Comparison of ENCODE assay signal across 33 cellular contexts in genomic region chr2:72090781-72091482, GRCh38. TPM values are rescaled to one million over a fixed set of nuclear protein-coding genes. Genes with fewer than 3 reads are reported as not detected.
"Had no signal": no experiment of that assay in that cellular context is flagged by ENCODE, and none has a peak within 500 bp of the region (broad histone marks: within the 10 kb centered on the region; RNA-seq: fewer than 3 reads in every experiment).

No MANE protein-coding gene starts in this region.

- H3K27me3 ChIP-seq: ascending aorta, body of pancreas, SJSA1 had no signal

- H3K27me3 Mint-ChIP-seq: activated CD4-positive, alpha-beta T cell treated with anti-CD3 and anti-CD28 coated beads, Interleukin-2, amount 10 ng/mL, durations not matched to agents 7 days and 5 days; activated naive CD8-positive, alpha-beta T cell treated with anti-CD3 and anti-CD28 coated beads, Interleukin-2, amount 50 U/mL, for 24 hours had no signal

- H3K4me3 ChIP-seq: ascending aorta, body of pancreas, SJSA1 had no signal

- ATAC-seq: activated naive CD4-positive, alpha-beta T cell treated with anti-CD3 and anti-CD28 coated beads, Interleukin-2, amount 50 U/mL, for 72 hours; activated naive CD8-positive, alpha-beta T cell treated with anti-CD3 and anti-CD28 coated beads, Interleukin-2, amount 50 U/mL, for 24 hours; activated T-cell treated with anti-CD3 and anti-CD28 coated beads, Interleukin-2, amount 50 U/mL, for 4 hours; body of pancreas; Panc1; SK-N-SH treated with all-trans-retinoic acid at 6 μM for 48 hours; WTC11 had no signal

- H3K4me1 ChIP-seq: ascending aorta, body of pancreas, SJSA1 had no signal

- H3K27ac ChIP-seq: ascending aorta, body of pancreas, SJSA1 had no signal

- H3K4me3 Mint-ChIP-seq: activated CD4-positive, alpha-beta memory T cell treated with anti-CD3 and anti-CD28 coated beads for 36 hours; activated CD4-positive, alpha-beta T cell treated with anti-CD3 and anti-CD28 coated beads, Interleukin-2, amount 10 ng/mL, durations not matched to agents 7 days and 5 days; activated naive CD8-positive, alpha-beta T cell treated with anti-CD3 and anti-CD28 coated beads, Interleukin-2, amount 50 U/mL, for 24 hours; activated T-cell treated with anti-CD3 and anti-CD28 coated beads, Interleukin-2, amount 50 U/mL, for 4 hours; T-helper 2 cell treated with Interferon-gamma antibody and Interleukin-4, amounts not matched to agents 5 μg/mL and 100 μg/mL, for 36 hours; WTC11 had no signal

- H3K36me3 Mint-ChIP-seq: activated CD4-positive, alpha-beta memory T cell treated with anti-CD3 and anti-CD28 coated beads for 36 hours; activated naive CD4-positive, alpha-beta T cell treated with anti-CD3 and anti-CD28 coated beads, Interleukin-2, amount 50 U/mL, for 72 hours; WTC11 had no signal

- DNase-seq: activated CD4-positive, alpha-beta memory T cell treated with anti-CD3 and anti-CD28 coated beads for 36 hours; activated CD4-positive, alpha-beta T cell treated with anti-CD3 and anti-CD28 coated beads, Interleukin-2, amount 10 ng/mL, durations not matched to agents 7 days and 5 days; activated CD4-positive, CD25-positive, alpha-beta regulatory T cell treated with anti-CD3 and anti-CD28 coated beads, Interleukin-2, amount 50 U/mL, for 72 hours; activated CD8-positive, alpha-beta memory T cell treated with anti-CD3 and anti-CD28 coated beads for 24 hours; activated effector memory CD4-positive, alpha-beta T cell treated with anti-CD3 and anti-CD28 coated beads, Interleukin-2, amount 50 U/mL, for 16 hours; activated naive CD4-positive, alpha-beta T cell treated with Interleukin-2 at 50 U/mL for 16 hours; activated naive CD8-positive, alpha-beta T cell treated with anti-CD3 and anti-CD28 coated beads, Interleukin-2, amount 50 U/mL, for 24 hours; activated T-cell treated with anti-CD3 and anti-CD28 coated beads, Interleukin-2, amount 50 U/mL, for 4 hours; amniotic stem cell; body of pancreas; Kasumi-1; KBM-7; NCI-H1092; NCI-H1417; NCI-H1930; NCI-H2107; NCI-H2171 treated with DMSO at 0.1 percent for 48 hours; NCI-H345; NCI-H510A; NCI-H526 treated with DMSO at 0.1 percent for 48 hours; NCI-H82; OCI-M1; Right ventricle myocardium superior; RPMI8226; SW 1271 had no signal

- H3K27ac Mint-ChIP-seq: activated CD4-positive, alpha-beta memory T cell treated with anti-CD3 and anti-CD28 coated beads for 36 hours; activated CD4-positive, alpha-beta T cell treated with anti-CD3 and anti-CD28 coated beads, Interleukin-2, amount 10 ng/mL, durations not matched to agents 7 days and 5 days; activated naive CD4-positive, alpha-beta T cell treated with anti-CD3 and anti-CD28 coated beads, Interleukin-2, amount 50 U/mL, for 72 hours; activated naive CD8-positive, alpha-beta T cell treated with anti-CD3 and anti-CD28 coated beads, Interleukin-2, amount 50 U/mL, for 24 hours; T-helper 2 cell treated with Interferon-gamma antibody and Interleukin-4, amounts not matched to agents 5 μg/mL and 100 μg/mL, for 36 hours; WTC11 had no signal

- H3K4me1 Mint-ChIP-seq: activated CD4-positive, alpha-beta T cell treated with anti-CD3 and anti-CD28 coated beads, Interleukin-2, amount 10 ng/mL, durations not matched to agents 7 days and 5 days; activated naive CD8-positive, alpha-beta T cell treated with anti-CD3 and anti-CD28 coated beads, Interleukin-2, amount 50 U/mL, for 24 hours had no signal

- H3K9me3 Mint-ChIP-seq: activated CD4-positive, alpha-beta memory T cell treated with anti-CD3 and anti-CD28 coated beads for 36 hours; activated CD4-positive, alpha-beta T cell treated with anti-CD3 and anti-CD28 coated beads, Interleukin-2, amount 10 ng/mL, durations not matched to agents 7 days and 5 days; activated naive CD8-positive, alpha-beta T cell treated with anti-CD3 and anti-CD28 coated beads, Interleukin-2, amount 50 U/mL, for 24 hours; activated T-cell treated with anti-CD3 and anti-CD28 coated beads, Interleukin-2, amount 50 U/mL, for 4 hours; T-helper 2 cell treated with Interferon-gamma antibody and Interleukin-4, amounts not matched to agents 5 μg/mL and 100 μg/mL, for 36 hours had no signal

- H3K36me3 ChIP-seq: ascending aorta, SJSA1 had no signal

- H3K9me3 ChIP-seq: ascending aorta, body of pancreas, SJSA1 had no signal

RNA-seq across cellular contexts. Expression of gene CYP26B1, which starts 56.7 kb away (rescaled TPM):
- total RNA-seq: activated CD4-positive, alpha-beta memory T cell treated with anti-CD3 and anti-CD28 coated beads for 36 hours; activated CD4-positive, alpha-beta T cell treated with anti-CD3 and anti-CD28 coated beads, Interleukin-2, amount 10 ng/mL, durations not matched to agents 7 days and 5 days; T-helper 1 cell treated with Interleukin-12 subunit alpha and Interleukin-12 subunit beta and Interleukin-4 antibody, amounts not matched to agents 30 ng/mL and 1 ng/mL, for 36 hours had no signal
